8 cellular contexts compared by ENCODE assay signal in genomic region chr5:169283887-169284286, GRCh38.
"Had no signal": no experiment of that assay in that cellular context is flagged by ENCODE, and none has a peak within 500 bp of the region (broad histone marks: within the 10 kb centered on the region; RNA-seq: fewer than 3 reads in every experiment).

No MANE protein-coding gene starts in this region.

- H3K4me3 ChIP-seq: GM23248, GM23338, HAP-1 had no signal

- H3K9ac ChIP-seq: GM23248 had no signal

- H3K9me3 ChIP-seq: HAP-1 had no signal

- H3K4me1 ChIP-seq: HAP-1 had no signal

- DNase-seq: GM23248, GOT3, H7, H9, HCEC 1CT, HFFc6 had no signal

- H3K27ac ChIP-seq: GM23248 had no signal

- H3K36me3 ChIP-seq: HAP-1 had no signal

- H2AFZ ChIP-seq: GM23248, GM23338 had no signal

- H3K4me2 ChIP-seq: GM23338 had no signal
